ENCODE assay signal across 23 cellular contexts in genomic region chr6:4808396-4808795, GRCh38.
"Had no signal": no experiment of that assay in that cellular context is flagged by ENCODE, and none has a peak within 500 bp of the region (broad histone marks: within the 10 kb centered on the region; RNA-seq: fewer than 3 reads in every experiment).

No MANE protein-coding gene starts in this region.

- H3K27me3 ChIP-seq: neural progenitor cell, ovary, stomach, thyroid gland, upper lobe of right lung, uterus had no signal

- H3K4me3 ChIP-seq: neural progenitor cell, ovary, psoas muscle, skin epidermis, stomach, thoracic aorta, thyroid gland, upper lobe of right lung, uterus had no signal

- H2AFZ ChIP-seq: neural progenitor cell, parathyroid adenoma had no signal

- H3K9me3 ChIP-seq: ovary, psoas muscle, stomach, thoracic aorta, thyroid gland, upper lobe of right lung, uterus had no signal

- H3K27ac ChIP-seq: neural progenitor cell, ovary, parathyroid adenoma, psoas muscle, skin epidermis, stomach, thoracic aorta, thyroid gland, upper lobe of right lung, uterus had no signal

- H3K4me2 ChIP-seq: neural progenitor cell had no signal

- ATAC-seq: naive thymus-derived CD4-positive, alpha-beta T cell; natural killer cell; psoas muscle; right cardiac atrium; sciatic nerve; stimulated activated effector memory CD8-positive, alpha-beta T cell treated with anti-CD3 and anti-CD28 coated beads, Interleukin-12 subunit alpha, Interleukin-12 subunit beta, amount 100 ng/mL, for 72 hours; stimulated activated naive B cell treated with anti-CD40 and anti-IgM and Interleukin-4, amounts not matched to agents 10 μg/mL and 1 μg/mL and 100 μg/mL, for 72 hours; upper lobe of right lung had no signal

- H3K9ac ChIP-seq: neural progenitor cell, parathyroid adenoma had no signal

- H3K36me3 ChIP-seq: neural progenitor cell, ovary, stomach, thoracic aorta, thyroid gland, upper lobe of right lung, uterus had no signal

- DNase-seq: naive thymus-derived CD4-positive, alpha-beta T cell; natural killer cell; occipital lobe; ovary; posterior cingulate gyrus; psoas muscle; right cardiac atrium; stimulated activated CD4-positive, alpha-beta T cell treated with anti-CD3 and anti-CD28 coated beads, Interleukin-15, amount 100 ng/mL, for 24 hours; stimulated activated CD4-positive, alpha-beta T cell treated with anti-CD3 and anti-CD28 coated beads, Interleukin-2, amount 100 ng/mL, for 24 hours; stimulated activated CD4-positive, alpha-beta T cell treated with anti-CD3 and anti-CD28 coated beads, Interleukin-2, amount 100 ng/mL, for 48 hours; stimulated activated CD4-positive, alpha-beta T cell treated with anti-CD3 and anti-CD28 coated beads, Interleukin-4, amount 100 ng/mL, for 24 hours; stimulated activated naive B cell treated with anti-CD40 and anti-IgM and Interleukin-4, amounts not matched to agents 10 μg/mL and 1 μg/mL and 100 μg/mL, for 72 hours; stimulated activated naive CD4-positive, alpha-beta T cell treated with Interleukin-2 at 50 U/mL for 16 hours; stomach; thyroid gland; upper lobe of right lung; uterus had no signal
